ENCODE assay signal across 1 cellular context in genomic region chr2:26196683-26197418, GRCh38.
TF ChIP-seq lines count a peak whose summit lies in the region.

No MANE protein-coding gene starts in this region.

TF ChIP-seq in endothelial cell of umbilical vein, 7 proteins besides CTCF, POLR2A, EP300 and RAD21 (continued from another document):
- no peak for TF ChIP-seq JUN (IDR thresholded peaks at IDR 0.05; ENCODE audit: borderline replicate concordance, insufficient read depth, insufficient read length, low read depth)
- no peak for TF ChIP-seq POLR2AphosphoS5 (IDR thresholded peaks at IDR 0.05; ENCODE audit: insufficient read depth, low read depth, low read length)
- TF ChIP-seq MYC (IDR thresholded peaks at IDR 0.05; ENCODE audit: low read depth, low read length) = no peak
- TF ChIP-seq EZH2 (IDR thresholded peaks at IDR 0.05; ENCODE audit: borderline replicate concordance, low read depth, low read length, severe bottlenecking) = no peak
TF ChIP-seq in endothelial cell of umbilical vein: peak in this region for 0.
